ENCODE assay signal across 15 cellular contexts in genomic region chr5:104178066-104178465, GRCh38.
DNase-seq lines count a peak whose midpoint lies in the region; ATAC-seq and TF ChIP-seq lines count a peak whose summit lies in the region.
"Had no signal": no experiment of that assay in that cellular context is flagged by ENCODE, and none has a peak within 500 bp of the region (broad histone marks: within the 10 kb centered on the region; RNA-seq: fewer than 3 reads in every experiment).

No MANE protein-coding gene starts in this region.

- POLR2A ChIA-PET in PC-3 (lab: Charles Lee; ENCODE audit: unreplicated experiment): interaction anchor here (0.6 kb wide), 1 partner anchor 337 kb away, joined by 3 read pairs; no protein-coding TSS in a partner anchor
- POLR2A ChIA-PET in naive thymus-derived CD8-positive, alpha-beta T cell (lab: Charles Lee): no interaction called here

- H3K4me1 ChIP-seq in KMS-11 (ENCODE audit: low read depth, poor library complexity, severe bottlenecking): peaks cover 18% of the 10 kb centered on the region
- H3K4me1 ChIP-seq in PC-3 (ENCODE audit: insufficient read depth, low read length): no peaks in the 10 kb centered on the region
- no peaks in the 10 kb centered on the region for H3K4me1 ChIP-seq in osteoblast (ENCODE audit: insufficient read depth, low read length)

- peaks cover 0 to 54% (median 24%) of the 10 kb centered on the region in 9 donors for H3K9me3 Mint-ChIP-seq in naive thymus-derived CD8-positive, alpha-beta T cell

- H4K20me1 ChIP-seq in KMS-11 (ENCODE audit: insufficient read depth): no peaks in the 10 kb centered on the region
- no peaks in the 10 kb centered on the region for H4K20me1 ChIP-seq in PC-3 (ENCODE audit: low read length)
- no peaks in the 10 kb centered on the region for H4K20me1 ChIP-seq in osteoblast (ENCODE audit: insufficient read depth, low read length)

- CTCF ChIA-PET in PC-3 (lab: Charles Lee): interaction anchor here (1.6 kb wide), 1 partner anchor 370 kb away, joined by 14 read pairs; no protein-coding TSS in a partner anchor

- no peaks in the 10 kb centered on the region for H3K27me3 Mint-ChIP-seq in naive thymus-derived CD8-positive, alpha-beta T cell
- H3K27me3 Mint-ChIP-seq: CD4-positive, alpha-beta memory T cell had no signal

- no peak overlapping the region for H3K27ac Mint-ChIP-seq in naive thymus-derived CD8-positive, alpha-beta T cell

- TF ChIP-seq CTCF in KMS-11 (conservative IDR thresholded peaks at IDR 0.05; ENCODE audit: low read depth, low read length): no peak
- TF ChIP-seq CTCF in PC-3 (conservative IDR thresholded peaks at IDR 0.05; ENCODE audit: low read depth, low read length): no peak
- no peak for TF ChIP-seq CTCF in osteoblast (IDR thresholded peaks at IDR 0.05; ENCODE audit: extremely low read depth, low read depth, low read length)

- H3K79me2 ChIP-seq in KMS-11 (ENCODE audit: insufficient read depth, low read depth) (no peaks in the 10 kb centered on the region), PC-3 (ENCODE audit: low read length) (no peaks in the 10 kb centered on the region), osteoblast (ENCODE audit: insufficient read depth, low read length) (no peaks in the 10 kb centered on the region)

- DNase-seq in PC-3: no peak
- no peak for DNase-seq in osteoblast (ENCODE audit: insufficient read length, low spot score, missing footprints)
- no peak for DNase-seq in DMS 273 treated with DMSO at 0.1 percent for 48 hours (lab: John Stamatoyannopoulos, UW)
- DNase-seq in posterior vena cava (ENCODE audit: low spot score): no peak
- DNase-seq in naive thymus-derived CD8-positive, alpha-beta T cell: no peak
- DNase-seq: BE2C, COR-L47, GF-D8, GM23248, H7 had no signal

- no peak overlapping the region for H3K4me3 Mint-ChIP-seq in naive thymus-derived CD8-positive, alpha-beta T cell

- intact Hi-C loops in PC-3 (cut with micrococcal nuclease) (loop anchor here (5.0 kb wide), 1 partner anchor 236 kb away; no protein-coding TSS in a partner anchor), posterior vena cava (cut with DNase I) (no loop called here)

- ATAC-seq in GM18867 (IDR thresholded peaks at IDR 0.05; ENCODE audit: unreplicated experiment): peak; percentile 52
- no peak for ATAC-seq in PC-3
- no peak for ATAC-seq in naive thymus-derived CD8-positive, alpha-beta T cell

- H3K9me2 ChIP-seq in PC-3 (replicated peaks; ENCODE audit: low read length): no peaks in the 10 kb centered on the region

- H3K36me3 ChIP-seq in KMS-11 (ENCODE audit: insufficient read depth) (no peaks in the 10 kb centered on the region), PC-3 (ENCODE audit: low read depth, low read length) (no peaks in the 10 kb centered on the region), osteoblast (ENCODE audit: insufficient read depth, low read length) (no peaks in the 10 kb centered on the region)
- H3K36me3 ChIP-seq: BE2C had no signal

- H3K36me3 Mint-ChIP-seq in naive thymus-derived CD8-positive, alpha-beta T cell: peaks cover 0 to 6% (median 0%) of the 10 kb centered on the region in 3 donors
- H3K36me3 Mint-ChIP-seq: CD4-positive, alpha-beta memory T cell had no signal

- H3K9me3 ChIP-seq in PC-3 (ENCODE audit: low read length): no peaks in the 10 kb centered on the region; the same call in 1 of the 2 replicates
- H3K9me3 ChIP-seq in osteoblast (ENCODE audit: low read depth, low read length): peaks cover 7% of the 10 kb centered on the region
- H3K9me3 ChIP-seq: BE2C had no signal

- H3F3A ChIP-seq in PC-3 (ENCODE audit: low read length, unreplicated experiment): no peaks in the 10 kb centered on the region

- H3K27me3 ChIP-seq in KMS-11 (ENCODE audit: insufficient read depth, low read depth): no peaks in the 10 kb centered on the region
- no peaks in the 10 kb centered on the region for H3K27me3 ChIP-seq in PC-3 (ENCODE audit: low read length)
- H3K27me3 ChIP-seq in osteoblast (ENCODE audit: insufficient read depth, low read length): no peaks in the 10 kb centered on the region
- H3K27me3 ChIP-seq: BE2C had no signal

- H3K4me3 ChIP-seq in KMS-11 (IDR thresholded peaks at IDR 0.05; ENCODE audit: insufficient read depth, low read depth, low read length) (no peak overlapping the region), PC-3 (ENCODE audit: low read length) (no peak overlapping the region), osteoblast (ENCODE audit: insufficient read depth, low read length) (no peak overlapping the region)
- H3K4me3 ChIP-seq: GM23248 had no signal

- H2AFZ ChIP-seq in KMS-11 (ENCODE audit: low read depth): peak overlapping the region; percentile 89
- peak overlapping the region; percentile 78 for H2AFZ ChIP-seq in PC-3 (ENCODE audit: low read length)
- peak overlapping the region; percentile 44 for H2AFZ ChIP-seq in osteoblast (ENCODE audit: low read length)
- H2AFZ ChIP-seq: GM23248 had no signal

- H3K4me2 ChIP-seq in KMS-11: peak overlapping the region; percentile 60
- H3K4me2 ChIP-seq in PC-3 (ENCODE audit: low read length): no peak overlapping the region
- H3K4me2 ChIP-seq in osteoblast (ENCODE audit: insufficient read depth, low read length): no peak overlapping the region

- H3K9ac ChIP-seq in KMS-11 (peak overlapping the region; percentile 60), PC-3 (ENCODE audit: low read length) (no peak overlapping the region)
- H3K9ac ChIP-seq: GM23248 had no signal

- H3K27ac ChIP-seq in KMS-11 (peak overlapping the region; percentile 71), PC-3 (ENCODE audit: low read length) (no peak overlapping the region), osteoblast (ENCODE audit: low read depth, low read length) (no peak overlapping the region)
- H3K27ac ChIP-seq: C4-2B, GM23248, HL-60 had no signal

- no TSS peak for BruUV-seq in PC-3 (replicated peaks; lab: Mats Ljungman, UMichigan)

- no peaks in the 10 kb centered on the region for H3K4me1 Mint-ChIP-seq in naive thymus-derived CD8-positive, alpha-beta T cell
- H3K4me1 Mint-ChIP-seq: CD4-positive, alpha-beta memory T cell had no signal
